Comparison of ENCODE assay signal across 1 cellular context in genomic region chr2:23760746-23761145, GRCh38.
TF ChIP-seq lines count a peak whose summit lies in the region.

No MANE protein-coding gene starts in this region.

TF ChIP-seq in GM12878, 131 proteins besides CTCF, POLR2A, EP300 and RAD21:
- TF ChIP-seq ZBTB40 (IDR thresholded peaks at IDR 0.05; ENCODE audit: borderline replicate concordance) (no peak), E2F4 (IDR thresholded peaks at IDR 0.05; ENCODE audit: low read depth, low read length) (no peak), MEF2A (IDR thresholded peaks at IDR 0.05; ENCODE audit: insufficient read depth, low read depth, low read length) (no peak), SIN3A (IDR thresholded peaks at IDR 0.05; ENCODE audit: low read depth, low read length) (no peak), RB1 (IDR thresholded peaks at IDR 0.05; ENCODE audit: borderline replicate concordance) (no peak), PKNOX1 (IDR thresholded peaks at IDR 0.05) (no peak), FOXM1 (IDR thresholded peaks at IDR 0.05; ENCODE audit: low read depth, low read length) (no peak), EGR1 (IDR thresholded peaks at IDR 0.05; ENCODE audit: borderline replicate concordance in 1 of 2, low read depth in 2 of 2, low read length in 2 of 2) (no peak), NRF1 (conservative IDR thresholded peaks at IDR 0.05; ENCODE audit: low read depth, low read length) (no peak), CBX5 (IDR thresholded peaks at IDR 0.05; ENCODE audit: low read depth) (no peak), MTA3 (IDR thresholded peaks at IDR 0.05; ENCODE audit: borderline replicate concordance, low read length) (no peak), KLF5 (IDR thresholded peaks at IDR 0.05; ENCODE audit: partially characterized antibody) (no peak), ZBTB11 (CRISPR knock-in tag; IDR thresholded peaks at IDR 0.05) (no peak), RELA (IDR thresholded peaks at IDR 0.05; ENCODE audit: borderline replicate concordance, partially characterized antibody) (no peak), BRCA1 (IDR thresholded peaks at IDR 0.05; ENCODE audit: low read depth, low read length) (no peak), CBFB (IDR thresholded peaks at IDR 0.05; ENCODE audit: low read depth) (no peak), PAX5 (IDR thresholded peaks at IDR 0.05; ENCODE audit: borderline replicate concordance, low read depth, low read length) (no peak), EZH2 (IDR thresholded peaks at IDR 0.05; ENCODE audit: borderline replicate concordance, control insufficient read depth, low read depth, low read length) (no peak), HDAC2 (IDR thresholded peaks at IDR 0.05) (no peak), TCF12 (IDR thresholded peaks at IDR 0.05; ENCODE audit: low read depth, low read length) (no peak)
